9 cellular contexts compared by ENCODE assay signal in genomic region chr7:99380032-99380822, GRCh38. TPM values are rescaled to one million over a fixed set of nuclear protein-coding genes. Genes with fewer than 3 reads are reported as not detected.
DNase-seq lines count a peak whose midpoint lies in the region; ATAC-seq and TF ChIP-seq lines count a peak whose summit lies in the region.
"Had no signal": no experiment of that assay in that cellular context is flagged by ENCODE, and none has a peak within 500 bp of the region (broad histone marks: within the 10 kb centered on the region; RNA-seq: fewer than 3 reads in every experiment).

No MANE protein-coding gene starts in this region.

- H3K4me3 Mint-ChIP-seq in activated T-helper 2 cell treated with anti-CD3 and anti-CD28 coated beads, Interferon-gamma antibody, Interleukin-2, Interleukin-4, amounts not matched to agents 10 μg/mL and 5 μg/mL and 100 μg/mL, durations not matched to agents 14 hours and 24 hours and 36 hours (ENCODE audit: low read depth): peak overlapping the region; percentile 82

- peaks cover 40% of the 10 kb centered on the region for H3K4me1 Mint-ChIP-seq in activated T-helper 2 cell treated with anti-CD3 and anti-CD28 coated beads, Interferon-gamma antibody, Interleukin-2, Interleukin-4, amounts not matched to agents 10 μg/mL and 5 μg/mL and 100 μg/mL, durations not matched to agents 14 hours and 24 hours and 36 hours (ENCODE audit: low read depth)

- H3K9me3 Mint-ChIP-seq in activated T-helper 2 cell treated with anti-CD3 and anti-CD28 coated beads, Interferon-gamma antibody, Interleukin-2, Interleukin-4, amounts not matched to agents 10 μg/mL and 5 μg/mL and 100 μg/mL, durations not matched to agents 14 hours and 24 hours and 36 hours: no peaks in the 10 kb centered on the region

- ATAC-seq in GM21529 (IDR thresholded peaks at IDR 0.05; ENCODE audit: unreplicated experiment): peak; percentile 54

- peak overlapping the region; percentile 91 for H3K27ac ChIP-seq in KOPT-K1 (ENCODE audit: low read depth, low read length, poor library complexity, severe bottlenecking)
- peak overlapping the region; percentile 91 for H3K27ac ChIP-seq in left ventricle myocardium inferior (replicated peaks)
- peak overlapping the region; percentile 88 to 99 (median 94) for H3K27ac ChIP-seq in spleen
- H3K27ac ChIP-seq: SJSA1 had no signal

- H3K27me3 ChIP-seq in left ventricle myocardium inferior (ENCODE audit: low read depth) (no peaks in the 10 kb centered on the region), spleen (replicated peaks in 1 of 7) (no peaks in the 10 kb centered on the region)
- H3K27me3 ChIP-seq: SJSA1 had no signal

- peak overlapping the region; percentile 90 for H3K27ac Mint-ChIP-seq in activated T-helper 2 cell treated with anti-CD3 and anti-CD28 coated beads, Interferon-gamma antibody, Interleukin-2, Interleukin-4, amounts not matched to agents 10 μg/mL and 5 μg/mL and 100 μg/mL, durations not matched to agents 14 hours and 24 hours and 36 hours

- H3K4me3 ChIP-seq in left ventricle myocardium inferior: peak overlapping the region; percentile 56
- peak overlapping the region; percentile 16 to 59 (median 32) for H3K4me3 ChIP-seq in spleen
- H3K4me3 ChIP-seq: SJSA1 had no signal

- no peaks in the 10 kb centered on the region for H3K27me3 Mint-ChIP-seq in activated T-helper 2 cell treated with anti-CD3 and anti-CD28 coated beads, Interferon-gamma antibody, Interleukin-2, Interleukin-4, amounts not matched to agents 10 μg/mL and 5 μg/mL and 100 μg/mL, durations not matched to agents 14 hours and 24 hours and 36 hours (ENCODE audit: low read depth)

- TF ChIP-seq POLR2A in spleen (IDR thresholded peaks at IDR 0.05): peak in 1 of 3 donors; percentile 39

- H3K36me3 Mint-ChIP-seq in activated T-helper 2 cell treated with anti-CD3 and anti-CD28 coated beads, Interferon-gamma antibody, Interleukin-2, Interleukin-4, amounts not matched to agents 10 μg/mL and 5 μg/mL and 100 μg/mL, durations not matched to agents 14 hours and 24 hours and 36 hours (ENCODE audit: low read depth): peaks cover 53% of the 10 kb centered on the region

- 6 to 12% (median 6%) methylated on average over 11 to 12 of the region's 12 CpGs for WGBS in spleen, 5 donors

- peaks cover 68% of the 10 kb centered on the region for H3K4me1 ChIP-seq in left ventricle myocardium inferior
- peaks cover 55 to 100% (median 99%) of the 10 kb centered on the region in 6 donors for H3K4me1 ChIP-seq in spleen

- no peaks in the 10 kb centered on the region for H3K9me3 ChIP-seq in KOPT-K1 (ENCODE audit: insufficient read depth, low read length, poor library complexity, severe bottlenecking)
- H3K9me3 ChIP-seq in left ventricle myocardium inferior (replicated peaks): no peaks in the 10 kb centered on the region
- no peaks in the 10 kb centered on the region for H3K9me3 ChIP-seq in spleen
- H3K9me3 ChIP-seq: SJSA1 had no signal

- H3K36me3 ChIP-seq in KOPT-K1 (ENCODE audit: insufficient read depth, low read length): peaks cover 75% of the 10 kb centered on the region
- peaks cover 20% of the 10 kb centered on the region for H3K36me3 ChIP-seq in left ventricle myocardium inferior
- H3K36me3 ChIP-seq in spleen: peaks cover 0 to 75% (median 19%) of the 10 kb centered on the region in 6 donors

- intact Hi-C loops in activated T-helper 2 cell treated with anti-CD3 and anti-CD28 coated beads, Interferon-gamma antibody, Interleukin-2, Interleukin-4, amounts not matched to agents 10 μg/mL and 5 μg/mL and 100 μg/mL, durations not matched to agents 14 hours and 24 hours and 36 hours (cut with micrococcal nuclease): loop anchor here (2.0 kb wide), 2 partner anchors 49 to 59 kb away; partner anchors contain the start of genes CPSF4 and PTCD1
- intact Hi-C loops in left ventricle myocardium inferior (cut with micrococcal nuclease): no loop called here
- intact Hi-C loops in spleen (cut with DNase I; ENCODE audit: low total_unique reads): no loop called here

- TF ChIP-seq CTCF in left ventricle myocardium inferior (IDR thresholded peaks at IDR 0.05; ENCODE audit: borderline replicate concordance) (no peak), spleen (IDR thresholded peaks at IDR 0.05 in 8 of 11, conservative IDR thresholded peaks at IDR 0.05 in 3 of 11) (no peak)

- DNase-seq in ELR (ENCODE audit: low read depth) (peak; percentile 38), left ventricle myocardium inferior (no peak), spleen (peak; percentile 86), NCI-H2029 (lab: John Stamatoyannopoulos, UW) (no peak), NCI-H524 (lab: John Stamatoyannopoulos, UW) (no peak)
- no peak for DNase-seq in activated T-helper 2 cell treated with anti-CD3 and anti-CD28 coated beads, Interferon-gamma antibody, Interleukin-2, Interleukin-4, amounts not matched to agents 10 μg/mL and 5 μg/mL and 100 μg/mL, durations not matched to agents 14 hours and 24 hours and 36 hours (ENCODE audit: low spot score)

RNA-seq across cellular contexts. Expression of gene ARPC1B, which starts 5.7 kb away (rescaled TPM):
- 264 and 265 TPM in 2 replicates for total RNA-seq in activated T-helper 2 cell treated with anti-CD3 and anti-CD28 coated beads, Interferon-gamma antibody, Interleukin-2, Interleukin-4, amounts not matched to agents 10 μg/mL and 5 μg/mL and 100 μg/mL, durations not matched to agents 14 hours and 24 hours and 36 hours
- 33.6 TPM for total RNA-seq in left ventricle myocardium inferior
- 100 to 1,000 TPM; 302 to 758 (median 363) TPM for total RNA-seq in spleen
- polyA plus RNA-seq in spleen: 100 to 1,000 TPM; 348 to 537 (median 472) TPM

RNA-seq across cellular contexts. Expression of gene PDAP1, which starts 28.2 kb away (rescaled TPM):
- total RNA-seq in activated T-helper 2 cell treated with anti-CD3 and anti-CD28 coated beads, Interferon-gamma antibody, Interleukin-2, Interleukin-4, amounts not matched to agents 10 μg/mL and 5 μg/mL and 100 μg/mL, durations not matched to agents 14 hours and 24 hours and 36 hours: 153 and 159 TPM in 2 replicates
- 93.2 TPM for total RNA-seq in left ventricle myocardium inferior
- 10 to 100 TPM; 28.1 to 57.2 (median 52.8) TPM for total RNA-seq in spleen
- 100 to 1,000 TPM in 2 of 3 donors, 10 to 100 TPM in 1; 83.4 to 117 (median 108) TPM for polyA plus RNA-seq in spleen

RNA-seq across cellular contexts. Expression of gene BUD31, which starts 28.5 kb away (rescaled TPM):
- total RNA-seq in activated T-helper 2 cell treated with anti-CD3 and anti-CD28 coated beads, Interferon-gamma antibody, Interleukin-2, Interleukin-4, amounts not matched to agents 10 μg/mL and 5 μg/mL and 100 μg/mL, durations not matched to agents 14 hours and 24 hours and 36 hours: 123 and 130 TPM in 2 replicates
- total RNA-seq in left ventricle myocardium inferior: 43.9 TPM
- total RNA-seq in spleen: 10 to 100 TPM; 48.4 to 72.7 (median 65.7) TPM
- polyA plus RNA-seq in spleen: 100 to 1,000 TPM in 2 of 3 donors, 10 to 100 TPM in 1; 98.7 to 124 (median 112) TPM

RNA-seq across cellular contexts. Expression of gene ARPC1A, which starts 54.5 kb away (rescaled TPM):
- 79.8 and 83.4 TPM in 2 replicates for total RNA-seq in activated T-helper 2 cell treated with anti-CD3 and anti-CD28 coated beads, Interferon-gamma antibody, Interleukin-2, Interleukin-4, amounts not matched to agents 10 μg/mL and 5 μg/mL and 100 μg/mL, durations not matched to agents 14 hours and 24 hours and 36 hours
- total RNA-seq in left ventricle myocardium inferior: 131 TPM
- 100 to 1,000 TPM in 2 of 7 donors, 10 to 100 TPM in 5; 64.5 to 105 (median 91.6) TPM for total RNA-seq in spleen
- 100 to 1,000 TPM in 1 of 3 donors, 10 to 100 TPM in 2; 65.5 to 124 (median 71.7) TPM for polyA plus RNA-seq in spleen

RNA-seq across cellular contexts. Expression of gene PTCD1, which starts 58.4 kb away (rescaled TPM):
- total RNA-seq in activated T-helper 2 cell treated with anti-CD3 and anti-CD28 coated beads, Interferon-gamma antibody, Interleukin-2, Interleukin-4, amounts not matched to agents 10 μg/mL and 5 μg/mL and 100 μg/mL, durations not matched to agents 14 hours and 24 hours and 36 hours: 8.1 and 10.4 TPM in 2 replicates
- 4.3 TPM for total RNA-seq in left ventricle myocardium inferior
- 10 to 100 TPM in 1 of 7 donors, 1 to 10 TPM in 6; 4.0 to 17.5 (median 7.5) TPM for total RNA-seq in spleen
- polyA plus RNA-seq in spleen: 1 to 10 TPM; 2.1 to 4.4 (median 3.2) TPM

Comparison
In these comparisons a context has a peak if more than half of its experiments do, and no peak if none do; other contexts are left out.
1. DNase-seq: peak in ELR (single experiment) and spleen (single experiment); none in activated T-helper 2 cell treated with anti-CD3 and anti-CD28 coated beads, Interferon-gamma antibody, Interleukin-2, Interleukin-4, amounts not matched to agents 10 μg/mL and 5 μg/mL and 100 μg/mL, durations not matched to agents 14 hours and 24 hours and 36 hours (single experiment), left ventricle myocardium inferior (single experiment), NCI-H2029 (single experiment) and NCI-H524 (0 of 2).
2. Peak in every context shown above with its lines, with median percentiles within 50 percentile points of each other: H3K27ac ChIP-seq.